16 cellular contexts compared by ENCODE assay signal in the genomic region with DNA sequence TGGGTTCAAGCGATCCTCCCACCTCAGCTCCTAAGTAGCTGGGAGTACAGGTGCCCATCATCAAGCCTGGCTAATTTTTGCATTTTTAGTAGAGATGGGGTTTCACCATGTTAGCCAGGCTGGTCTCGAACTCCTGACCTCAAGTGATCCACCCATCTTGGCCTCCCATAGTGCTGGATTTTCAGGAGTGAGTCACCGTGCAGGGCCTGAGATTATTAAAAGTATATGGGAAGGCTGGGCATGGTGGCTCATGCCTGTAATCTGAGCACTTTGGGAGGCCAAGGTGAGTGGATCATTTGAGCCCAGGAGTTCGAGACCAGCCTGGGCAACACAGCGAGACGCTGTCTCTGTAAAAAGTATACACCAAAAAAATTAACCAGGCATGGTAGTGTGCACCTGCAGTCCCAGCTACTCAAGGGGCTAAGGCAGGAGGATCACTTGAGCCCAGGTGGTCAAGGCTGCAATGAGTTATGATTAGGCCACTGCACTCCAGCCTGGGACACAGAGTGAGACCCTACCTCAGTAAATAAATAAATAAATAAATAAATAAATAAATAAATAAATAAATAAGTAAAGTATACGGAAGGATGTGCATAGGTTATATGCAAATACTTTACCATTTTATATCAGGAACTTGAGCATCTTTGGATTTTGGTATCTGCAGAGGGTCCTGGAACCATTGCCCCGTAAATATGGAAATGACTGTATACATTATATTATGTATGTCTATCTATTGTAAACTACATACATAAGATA. TPM values are rescaled to one million over a fixed set of nuclear protein-coding genes. Genes with fewer than 3 reads are reported as not detected.
DNase-seq lines count a peak whose midpoint lies in the region; ATAC-seq and TF ChIP-seq lines count a peak whose summit lies in the region.
"Had no signal": no experiment of that assay in that cellular context is flagged by ENCODE, and none has a peak within 500 bp of the region (broad histone marks: within the 10 kb centered on the region; RNA-seq: fewer than 3 reads in every experiment).

No MANE protein-coding gene starts in this region.

- intact Hi-C loops in activated CD4-positive, alpha-beta memory T cell treated with anti-CD3 and anti-CD28 coated beads for 36 hours (cut with micrococcal nuclease) = no loop called here

- peak overlapping the region; percentile 92 for H3K4me3 ChIP-seq in CD4-positive, CD25-positive, alpha-beta regulatory T cell (ENCODE audit: low read depth, low read length)
- peak overlapping the region; percentile 63; the same call in 1 of the 2 replicates for H3K4me3 ChIP-seq in GM12864 (ENCODE audit: low read depth, low read length)
- H3K4me3 ChIP-seq: K562 had no signal

- H3K27ac ChIP-seq in CD4-positive, CD25-positive, alpha-beta regulatory T cell (ENCODE audit: insufficient read depth, low read length, poor library complexity, severe bottlenecking) = peak overlapping the region; percentile 86
- H3K27ac ChIP-seq: parathyroid adenoma, vagina had no signal

- DNase-seq in CD4-positive, CD25-positive, alpha-beta regulatory T cell = no peak
- DNase-seq in GM12864 (ENCODE audit: low read depth) (no peak), memory B cell (ENCODE audit: low spot score in 2 of 2) (no peak), HuH-7.5 (ENCODE audit: low spot score) (no peak)
- DNase-seq in activated CD4-positive, alpha-beta memory T cell treated with anti-CD3 and anti-CD28 coated beads for 36 hours = peak; percentile 28
- DNase-seq: aorta, HFFc6, NCI-H1436, NCI-H345 had no signal

- no peak for ATAC-seq in CD4-positive, CD25-positive, alpha-beta regulatory T cell (ENCODE audit: low read depth in 2 of 2)
- no peak for ATAC-seq in memory B cell (ENCODE audit: low read depth)
- no peak for ATAC-seq in HG03439 (IDR thresholded peaks at IDR 0.05; ENCODE audit: unreplicated experiment)
- ATAC-seq in HG02970 (IDR thresholded peaks at IDR 0.05; ENCODE audit: low FRiP score, unreplicated experiment) = no peak

- H3K27me3 ChIP-seq in CD4-positive, CD25-positive, alpha-beta regulatory T cell (ENCODE audit: control insufficient read depth, insufficient read depth, low read length) = no peaks in the 10 kb centered on the region
- H3K27me3 ChIP-seq: BLaER1, vagina had no signal

- peaks cover 19% of the 10 kb centered on the region for H3K36me3 Mint-ChIP-seq in CD4-positive, CD25-positive, alpha-beta regulatory T cell
- peaks cover 4% of the 10 kb centered on the region for H3K36me3 Mint-ChIP-seq in activated CD4-positive, alpha-beta memory T cell treated with anti-CD3 and anti-CD28 coated beads for 36 hours
- peaks cover 16% of the 10 kb centered on the region for H3K36me3 Mint-ChIP-seq in memory B cell

- H3K4me1 Mint-ChIP-seq in CD4-positive, CD25-positive, alpha-beta regulatory T cell = peaks cover 12 to 78% (median 30%) of the 10 kb centered on the region in 4 donors
- peaks cover 55% of the 10 kb centered on the region for H3K4me1 Mint-ChIP-seq in activated CD4-positive, alpha-beta memory T cell treated with anti-CD3 and anti-CD28 coated beads for 36 hours (ENCODE audit: low read depth)
- H3K4me1 Mint-ChIP-seq in memory B cell = peaks cover 49% of the 10 kb centered on the region

- H3K36me3 ChIP-seq in CD4-positive, CD25-positive, alpha-beta regulatory T cell (ENCODE audit: control insufficient read depth, insufficient read depth, low read length) = peaks cover 12% of the 10 kb centered on the region
- H3K36me3 ChIP-seq: BLaER1, vagina had no signal

- POLR2A ChIA-PET in activated CD4-positive, alpha-beta memory T cell treated with anti-CD3 and anti-CD28 coated beads for 36 hours (lab: Charles Lee) = interaction anchor here (0.6 to 0.7 kb wide), 2 partner anchors 24 to 27 kb away, joined by 3 read pairs; no protein-coding TSS in a partner anchor

- peaks cover 66% of the 10 kb centered on the region for H3K4me1 ChIP-seq in CD4-positive, CD25-positive, alpha-beta regulatory T cell (ENCODE audit: control insufficient read depth, insufficient read depth, low read length, poor library complexity, severe bottlenecking)
- H3K4me1 ChIP-seq: parathyroid adenoma, vagina had no signal

- H3K9me3 ChIP-seq in CD4-positive, CD25-positive, alpha-beta regulatory T cell (ENCODE audit: control insufficient read depth in 2 of 2, low read length in 2 of 2) = no peaks in the 10 kb centered on the region
- H3K9me3 ChIP-seq: BLaER1, vagina had no signal

- peak overlapping the region; percentile 96 to 99 (median 98) for H3K27ac Mint-ChIP-seq in CD4-positive, CD25-positive, alpha-beta regulatory T cell
- H3K27ac Mint-ChIP-seq in activated CD4-positive, alpha-beta memory T cell treated with anti-CD3 and anti-CD28 coated beads for 36 hours = peak overlapping the region; percentile 96
- peak overlapping the region; percentile 93 for H3K27ac Mint-ChIP-seq in memory B cell

- no peak for TF ChIP-seq CTCF in GM12864 (IDR thresholded peaks at IDR 0.05; ENCODE audit: low read depth, low read length, missing control alignments)

- H3K9me3 Mint-ChIP-seq in CD4-positive, CD25-positive, alpha-beta regulatory T cell = peaks cover 0 to 3% (median 0%) of the 10 kb centered on the region in 7 donors
- no peaks in the 10 kb centered on the region for H3K9me3 Mint-ChIP-seq in activated CD4-positive, alpha-beta memory T cell treated with anti-CD3 and anti-CD28 coated beads for 36 hours
- peaks cover 11% of the 10 kb centered on the region for H3K9me3 Mint-ChIP-seq in memory B cell
- H3K9me3 Mint-ChIP-seq: HFFc6 had no signal

- no peaks in the 10 kb centered on the region for H3K27me3 Mint-ChIP-seq in CD4-positive, CD25-positive, alpha-beta regulatory T cell
- no peaks in the 10 kb centered on the region for H3K27me3 Mint-ChIP-seq in activated CD4-positive, alpha-beta memory T cell treated with anti-CD3 and anti-CD28 coated beads for 36 hours
- H3K27me3 Mint-ChIP-seq in memory B cell = no peaks in the 10 kb centered on the region

- H3K4me3 Mint-ChIP-seq in CD4-positive, CD25-positive, alpha-beta regulatory T cell = peak overlapping the region; percentile 94 to 100 (median 96)
- H3K4me3 Mint-ChIP-seq in activated CD4-positive, alpha-beta memory T cell treated with anti-CD3 and anti-CD28 coated beads for 36 hours = peak overlapping the region; percentile 93
- H3K4me3 Mint-ChIP-seq in memory B cell = peak overlapping the region; percentile 30

- CTCF ChIA-PET in activated CD4-positive, alpha-beta memory T cell treated with anti-CD3 and anti-CD28 coated beads for 36 hours (lab: Charles Lee) = interaction anchor here (1.9 kb wide), 1 partner anchor 79 kb away, joined by 5 read pairs; no protein-coding TSS in a partner anchor

RNA-seq across cellular contexts. Expression of a gene that starts 0.9 kb away (rescaled TPM):
- 60.4 TPM for total RNA-seq in CD4-positive, CD25-positive, alpha-beta regulatory T cell
- 10 to 100 TPM; 34.9 to 53.2 (median 46.3) TPM for polyA plus RNA-seq in CD4-positive, CD25-positive, alpha-beta regulatory T cell
- 10 to 100 TPM; 22.6 to 23.3 TPM for total RNA-seq in activated CD4-positive, alpha-beta memory T cell treated with anti-CD3 and anti-CD28 coated beads for 36 hours
- total RNA-seq: epithelial cell of proximal tubule, vagina had no signal

RNA-seq across cellular contexts. Expression of a gene that starts 11.7 kb away (rescaled TPM):
- 45.9 TPM for total RNA-seq in CD4-positive, CD25-positive, alpha-beta regulatory T cell
- 1 to 10 TPM; 8.1 to 9.0 (median 8.6) TPM for polyA plus RNA-seq in CD4-positive, CD25-positive, alpha-beta regulatory T cell
- 10 to 100 TPM; 22.5 to 23.8 TPM for total RNA-seq in activated CD4-positive, alpha-beta memory T cell treated with anti-CD3 and anti-CD28 coated beads for 36 hours

Comparison
In these comparisons a context has a peak if more than half of its experiments do, and no peak if none do; other contexts are left out.
1. H3K4me3 Mint-ChIP-seq: peak in every context shown above with its lines; median percentile 96 in CD4-positive, CD25-positive, alpha-beta regulatory T cell; 93 in activated CD4-positive, alpha-beta memory T cell treated with anti-CD3 and anti-CD28 coated beads for 36 hours; 30 in memory B cell.